ENCODE assay signal across 2 cellular contexts in genomic region chr14:45258073-45258472, GRCh38.
TF ChIP-seq lines count a peak whose summit lies in the region.

No MANE protein-coding gene starts in this region.

TF ChIP-seq in HEK293, 187 proteins besides CTCF, POLR2A, EP300 and RAD21 (continued from another document):
- TF ChIP-seq, protein P1, sequence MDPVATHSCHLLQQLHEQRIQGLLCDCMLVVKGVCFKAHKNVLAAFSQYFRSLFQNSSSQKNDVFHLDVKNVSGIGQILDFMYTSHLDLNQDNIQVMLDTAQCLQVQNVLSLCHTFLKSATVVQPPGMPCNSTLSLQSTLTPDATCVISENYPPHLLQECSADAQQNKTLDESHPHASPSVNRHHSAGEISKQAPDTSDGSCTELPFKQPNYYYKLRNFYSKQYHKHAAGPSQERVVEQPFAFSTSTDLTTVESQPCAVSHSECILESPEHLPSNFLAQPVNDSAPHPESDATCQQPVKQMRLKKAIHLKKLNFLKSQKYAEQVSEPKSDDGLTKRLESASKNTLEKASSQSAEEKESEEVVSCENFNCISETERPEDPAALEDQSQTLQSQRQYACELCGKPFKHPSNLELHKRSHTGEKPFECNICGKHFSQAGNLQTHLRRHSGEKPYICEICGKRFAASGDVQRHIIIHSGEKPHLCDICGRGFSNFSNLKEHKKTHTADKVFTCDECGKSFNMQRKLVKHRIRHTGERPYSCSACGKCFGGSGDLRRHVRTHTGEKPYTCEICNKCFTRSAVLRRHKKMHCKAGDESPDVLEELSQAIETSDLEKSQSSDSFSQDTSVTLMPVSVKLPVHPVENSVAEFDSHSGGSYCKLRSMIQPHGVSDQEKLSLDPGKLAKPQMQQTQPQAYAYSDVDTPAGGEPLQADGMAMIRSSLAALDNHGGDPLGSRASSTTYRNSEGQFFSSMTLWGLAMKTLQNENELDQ (tag by site-specific recombination; IDR thresholded peaks at IDR 0.05; ENCODE audit: low read depth), result no peak
- TF ChIP-seq ZNF529 (tag by site-specific recombination; IDR thresholded peaks at IDR 0.05; ENCODE audit: insufficient replicate concordance) (peak; percentile 25), SETDB1 (IDR thresholded peaks at IDR 0.05; ENCODE audit: insufficient read length, low read length) (peak; percentile 99), ZFHX2 (tag by site-specific recombination; conservative IDR thresholded peaks at IDR 0.05) (no peak), ZNF549 (tag by site-specific recombination; IDR thresholded peaks at IDR 0.05) (0 out of 2 replicates have a peak, but pooled peaks have one; percentile 17)
- TF ChIP-seq, protein P2, sequence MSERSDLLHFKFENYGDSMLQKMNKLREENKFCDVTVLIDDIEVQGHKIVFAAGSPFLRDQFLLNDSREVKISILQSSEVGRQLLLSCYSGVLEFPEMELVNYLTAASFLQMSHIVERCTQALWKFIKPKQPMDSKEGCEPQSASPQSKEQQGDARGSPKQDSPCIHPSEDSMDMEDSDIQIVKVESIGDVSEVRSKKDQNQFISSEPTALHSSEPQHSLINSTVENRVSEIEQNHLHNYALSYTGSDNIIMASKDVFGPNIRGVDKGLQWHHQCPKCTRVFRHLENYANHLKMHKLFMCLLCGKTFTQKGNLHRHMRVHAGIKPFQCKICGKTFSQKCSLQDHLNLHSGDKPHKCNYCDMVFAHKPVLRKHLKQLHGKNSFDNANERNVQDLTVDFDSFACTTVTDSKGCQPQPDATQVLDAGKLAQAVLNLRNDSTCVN (tag by site-specific recombination; optimal IDR thresholded peaks at IDR 0.05), result no peak

TF ChIP-seq in K562, 482 proteins besides CTCF, POLR2A, EP300 and RAD21 (continued from another document):
- TF ChIP-seq, protein P3, sequence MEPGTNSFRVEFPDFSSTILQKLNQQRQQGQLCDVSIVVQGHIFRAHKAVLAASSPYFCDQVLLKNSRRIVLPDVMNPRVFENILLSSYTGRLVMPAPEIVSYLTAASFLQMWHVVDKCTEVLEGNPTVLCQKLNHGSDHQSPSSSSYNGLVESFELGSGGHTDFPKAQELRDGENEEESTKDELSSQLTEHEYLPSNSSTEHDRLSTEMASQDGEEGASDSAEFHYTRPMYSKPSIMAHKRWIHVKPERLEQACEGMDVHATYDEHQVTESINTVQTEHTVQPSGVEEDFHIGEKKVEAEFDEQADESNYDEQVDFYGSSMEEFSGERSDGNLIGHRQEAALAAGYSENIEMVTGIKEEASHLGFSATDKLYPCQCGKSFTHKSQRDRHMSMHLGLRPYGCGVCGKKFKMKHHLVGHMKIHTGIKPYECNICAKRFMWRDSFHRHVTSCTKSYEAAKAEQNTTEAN (CRISPR knock-in tag; IDR thresholded peaks at IDR 0.05), result no peak
- no peak for TF ChIP-seq KDM4B (IDR thresholded peaks at IDR 0.05; ENCODE audit: borderline replicate concordance in 2 of 2, low read depth in 1 of 2)
- TF ChIP-seq DACH1 (IDR thresholded peaks at IDR 0.05; ENCODE audit: partially characterized antibody), result no peak
- no peak for TF ChIP-seq ZNF41 (CRISPR knock-in tag; conservative IDR thresholded peaks at IDR 0.05)
- TF ChIP-seq POLR3G (IDR thresholded peaks at IDR 0.05; ENCODE audit: extremely low read depth, insufficient read length, insufficient replicate concordance), result no peak
- TF ChIP-seq TRIM28 (IDR thresholded peaks at IDR 0.05), result 0 out of 2 replicates have a peak, but pooled peaks have one; percentile 20
- TF ChIP-seq ZNF133 (CRISPR knock-in tag; IDR thresholded peaks at IDR 0.05), result no peak
- TF ChIP-seq, protein P4, sequence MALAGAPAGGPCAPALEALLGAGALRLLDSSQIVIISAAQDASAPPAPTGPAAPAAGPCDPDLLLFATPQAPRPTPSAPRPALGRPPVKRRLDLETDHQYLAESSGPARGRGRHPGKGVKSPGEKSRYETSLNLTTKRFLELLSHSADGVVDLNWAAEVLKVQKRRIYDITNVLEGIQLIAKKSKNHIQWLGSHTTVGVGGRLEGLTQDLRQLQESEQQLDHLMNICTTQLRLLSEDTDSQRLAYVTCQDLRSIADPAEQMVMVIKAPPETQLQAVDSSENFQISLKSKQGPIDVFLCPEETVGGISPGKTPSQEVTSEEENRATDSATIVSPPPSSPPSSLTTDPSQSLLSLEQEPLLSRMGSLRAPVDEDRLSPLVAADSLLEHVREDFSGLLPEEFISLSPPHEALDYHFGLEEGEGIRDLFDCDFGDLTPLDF (CRISPR knock-in tag; IDR thresholded peaks at IDR 0.05), result no peak
- TF ChIP-seq, protein P5, sequence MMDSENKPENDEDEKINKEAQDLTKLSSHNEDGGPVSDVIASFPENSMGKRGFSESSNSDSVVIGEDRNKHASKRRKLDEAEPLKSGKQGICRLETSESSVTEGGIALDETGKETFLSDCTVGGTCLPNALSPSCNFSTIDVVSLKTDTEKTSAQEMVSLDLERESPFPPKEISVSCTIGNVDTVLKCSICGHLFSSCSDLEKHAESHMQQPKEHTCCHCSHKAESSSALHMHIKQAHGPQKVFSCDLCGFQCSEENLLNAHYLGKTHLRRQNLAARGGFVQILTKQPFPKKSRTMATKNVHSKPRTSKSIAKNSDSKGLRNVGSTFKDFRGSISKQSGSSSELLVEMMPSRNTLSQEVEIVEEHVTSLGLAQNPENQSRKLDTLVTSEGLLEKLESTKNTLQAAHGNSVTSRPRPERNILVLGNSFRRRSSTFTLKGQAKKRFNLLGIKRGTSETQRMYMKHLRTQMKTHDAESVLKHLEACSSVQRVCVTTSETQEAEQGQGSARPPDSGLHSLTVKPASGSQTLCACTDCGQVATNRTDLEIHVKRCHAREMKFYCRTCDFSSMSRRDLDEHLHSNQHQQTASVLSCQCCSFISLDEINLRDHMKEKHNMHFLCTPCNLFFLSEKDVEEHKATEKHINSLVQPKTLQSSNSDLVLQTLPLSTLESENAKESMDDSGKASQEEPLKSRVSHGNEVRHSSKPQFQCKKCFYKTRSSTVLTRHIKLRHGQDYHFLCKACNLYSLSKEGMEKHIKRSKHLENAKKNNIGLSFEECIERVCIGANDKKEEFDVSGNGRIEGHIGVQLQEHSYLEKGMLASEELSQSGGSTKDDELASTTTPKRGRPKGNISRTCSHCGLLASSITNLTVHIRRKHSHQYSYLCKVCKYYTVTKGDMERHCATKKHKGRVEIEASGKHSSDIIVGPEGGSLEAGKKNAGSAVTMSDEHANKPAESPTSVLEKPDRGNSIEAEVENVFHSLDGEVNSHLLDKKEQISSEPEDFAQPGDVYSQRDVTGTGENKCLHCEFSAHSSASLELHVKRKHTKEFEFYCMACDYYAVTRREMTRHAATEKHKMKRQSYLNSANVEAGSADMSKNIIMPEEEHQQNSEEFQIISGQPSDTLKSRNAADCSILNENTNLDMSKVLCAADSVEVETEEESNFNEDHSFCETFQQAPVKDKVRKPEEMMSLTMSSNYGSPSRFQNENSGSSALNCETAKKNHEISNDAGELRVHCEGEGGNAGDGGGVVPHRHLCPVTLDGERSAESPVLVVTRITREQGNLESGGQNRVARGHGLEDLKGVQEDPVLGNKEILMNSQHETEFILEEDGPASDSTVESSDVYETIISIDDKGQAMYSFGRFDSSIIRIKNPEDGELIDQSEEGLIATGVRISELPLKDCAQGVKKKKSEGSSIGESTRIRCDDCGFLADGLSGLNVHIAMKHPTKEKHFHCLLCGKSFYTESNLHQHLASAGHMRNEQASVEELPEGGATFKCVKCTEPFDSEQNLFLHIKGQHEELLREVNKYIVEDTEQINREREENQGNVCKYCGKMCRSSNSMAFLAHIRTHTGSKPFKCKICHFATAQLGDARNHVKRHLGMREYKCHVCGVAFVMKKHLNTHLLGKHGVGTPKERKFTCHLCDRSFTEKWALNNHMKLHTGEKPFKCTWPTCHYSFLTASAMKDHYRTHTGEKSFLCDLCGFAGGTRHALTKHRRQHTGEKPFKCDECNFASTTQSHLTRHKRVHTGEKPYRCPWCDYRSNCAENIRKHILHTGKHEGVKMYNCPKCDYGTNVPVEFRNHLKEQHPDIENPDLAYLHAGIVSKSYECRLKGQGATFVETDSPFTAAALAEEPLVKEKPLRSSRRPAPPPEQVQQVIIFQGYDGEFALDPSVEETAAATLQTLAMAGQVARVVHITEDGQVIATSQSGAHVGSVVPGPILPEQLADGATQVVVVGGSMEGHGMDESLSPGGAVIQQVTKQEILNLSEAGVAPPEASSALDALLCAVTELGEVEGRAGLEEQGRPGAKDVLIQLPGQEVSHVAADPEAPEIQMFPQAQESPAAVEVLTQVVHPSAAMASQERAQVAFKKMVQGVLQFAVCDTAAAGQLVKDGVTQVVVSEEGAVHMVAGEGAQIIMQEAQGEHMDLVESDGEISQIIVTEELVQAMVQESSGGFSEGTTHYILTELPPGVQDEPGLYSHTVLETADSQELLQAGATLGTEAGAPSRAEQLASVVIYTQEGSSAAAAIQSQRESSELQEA (IDR thresholded peaks at IDR 0.05; ENCODE audit: low read depth), result no peak
- TF ChIP-seq HOXB6 (CRISPR knock-in tag; IDR thresholded peaks at IDR 0.05; ENCODE audit: borderline replicate concordance), result no peak
- TF ChIP-seq BDP1 (IDR thresholded peaks at IDR 0.05; ENCODE audit: insufficient read depth, insufficient read length), result no peak
- TF ChIP-seq C11orf30 (IDR thresholded peaks at IDR 0.05; ENCODE audit: low read depth), result no peak
- no peak for TF ChIP-seq L3MBTL2 (IDR thresholded peaks at IDR 0.05)
TF ChIP-seq in K562: peak in this region for 3.
